In genomic region chr1:1670866-1671265, GRCh38 we compare ENCODE assay signal across 2 cellular contexts.
TF ChIP-seq lines count a peak whose summit lies in the region.

No MANE protein-coding gene starts in this region.

TF ChIP-seq in GM23338, 12 proteins besides CTCF, POLR2A, EP300 and RAD21:
- TF ChIP-seq EZH2 (IDR thresholded peaks at IDR 0.05; ENCODE audit: low read depth, unreplicated experiment), result no peak
- no peak for TF ChIP-seq STAT1 (IDR thresholded peaks at IDR 0.05; ENCODE audit: unreplicated experiment)
- TF ChIP-seq CREB1 (CRISPR knock-in tag; IDR thresholded peaks at IDR 0.05; ENCODE audit: low read depth), result no peak
- no peak for TF ChIP-seq NANOG (IDR thresholded peaks at IDR 0.05; ENCODE audit: borderline replicate concordance)
- TF ChIP-seq, protein P1, sequence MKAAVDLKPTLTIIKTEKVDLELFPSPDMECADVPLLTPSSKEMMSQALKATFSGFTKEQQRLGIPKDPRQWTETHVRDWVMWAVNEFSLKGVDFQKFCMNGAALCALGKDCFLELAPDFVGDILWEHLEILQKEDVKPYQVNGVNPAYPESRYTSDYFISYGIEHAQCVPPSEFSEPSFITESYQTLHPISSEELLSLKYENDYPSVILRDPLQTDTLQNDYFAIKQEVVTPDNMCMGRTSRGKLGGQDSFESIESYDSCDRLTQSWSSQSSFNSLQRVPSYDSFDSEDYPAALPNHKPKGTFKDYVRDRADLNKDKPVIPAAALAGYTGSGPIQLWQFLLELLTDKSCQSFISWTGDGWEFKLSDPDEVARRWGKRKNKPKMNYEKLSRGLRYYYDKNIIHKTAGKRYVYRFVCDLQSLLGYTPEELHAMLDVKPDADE (IDR thresholded peaks at IDR 0.05), result no peak
- no peak for TF ChIP-seq JUNB (IDR thresholded peaks at IDR 0.05; ENCODE audit: unreplicated experiment)
- no peak for TF ChIP-seq ZNF114 (CRISPR knock-in tag; IDR thresholded peaks at IDR 0.05)
- TF ChIP-seq EZH2phosphoT487 (IDR thresholded peaks at IDR 0.05; ENCODE audit: unreplicated experiment), result no peak
- no peak for TF ChIP-seq POLR2AphosphoS5 (IDR thresholded peaks at IDR 0.05; ENCODE audit: low read depth)
- no peak for TF ChIP-seq REST (IDR thresholded peaks at IDR 0.05; ENCODE audit: unreplicated experiment)

TF ChIP-seq in WTC11, 78 proteins besides CTCF, POLR2A, EP300 and RAD21:
- TF ChIP-seq FOXJ3 (CRISPR knock-in tag; IDR thresholded peaks at IDR 0.05; ENCODE audit: borderline replicate concordance) (no peak), NR3C1 (CRISPR knock-in tag; conservative IDR thresholded peaks at IDR 0.05; ENCODE audit: low read depth) (no peak), ZNF219 (CRISPR knock-in tag; IDR thresholded peaks at IDR 0.05; ENCODE audit: borderline replicate concordance) (no peak), ZNF121 (CRISPR knock-in tag; IDR thresholded peaks at IDR 0.05) (no peak)
- TF ChIP-seq, protein P2, sequence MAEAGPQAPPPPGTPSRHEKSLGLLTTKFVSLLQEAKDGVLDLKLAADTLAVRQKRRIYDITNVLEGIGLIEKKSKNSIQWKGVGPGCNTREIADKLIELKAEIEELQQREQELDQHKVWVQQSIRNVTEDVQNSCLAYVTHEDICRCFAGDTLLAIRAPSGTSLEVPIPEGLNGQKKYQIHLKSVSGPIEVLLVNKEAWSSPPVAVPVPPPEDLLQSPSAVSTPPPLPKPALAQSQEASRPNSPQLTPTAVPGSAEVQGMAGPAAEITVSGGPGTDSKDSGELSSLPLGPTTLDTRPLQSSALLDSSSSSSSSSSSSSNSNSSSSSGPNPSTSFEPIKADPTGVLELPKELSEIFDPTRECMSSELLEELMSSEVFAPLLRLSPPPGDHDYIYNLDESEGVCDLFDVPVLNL (CRISPR knock-in tag; IDR thresholded peaks at IDR 0.05; ENCODE audit: borderline replicate concordance, low read depth), result no peak
